In the genomic region with DNA sequence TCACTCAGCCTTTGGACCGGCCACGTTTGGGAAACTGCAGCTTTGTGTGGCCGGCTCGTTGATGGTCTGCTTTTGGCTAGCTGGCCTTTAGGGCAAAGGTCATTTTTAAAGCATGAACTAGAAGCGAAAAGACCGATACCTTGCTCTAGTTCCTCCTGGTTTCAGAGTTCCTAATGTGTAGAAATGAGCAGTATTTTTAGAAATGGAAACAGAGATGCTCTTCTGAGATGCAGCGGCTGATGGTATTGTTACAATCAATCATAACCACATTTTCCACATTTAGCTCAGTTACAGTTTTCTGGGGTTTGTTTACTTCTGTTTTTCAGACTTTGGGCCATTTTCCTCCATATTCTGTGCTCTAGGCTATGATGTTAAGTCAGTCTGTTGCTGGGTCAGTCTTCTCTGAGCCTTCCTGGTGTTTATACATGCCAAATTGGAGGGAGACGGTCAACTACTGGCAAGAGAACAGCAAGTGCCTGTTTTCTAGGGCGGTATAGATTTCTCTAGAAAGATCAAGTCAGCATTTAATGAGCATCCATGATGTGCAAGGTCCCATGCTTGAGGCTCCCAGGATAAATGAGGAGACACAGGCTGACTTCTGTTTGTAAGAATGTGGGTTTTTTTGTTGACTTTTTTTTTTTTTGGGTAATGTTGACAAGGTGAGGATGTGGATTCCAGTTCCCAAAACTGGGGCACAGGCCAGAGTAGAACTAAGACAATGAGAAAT, we compare ENCODE assay signal across 10 cellular contexts. TPM values are rescaled to one million over a fixed set of nuclear protein-coding genes. Genes with fewer than 3 reads are reported as not detected.
DNase-seq lines count a peak whose midpoint lies in the region; ATAC-seq lines count a peak whose summit lies in the region.
"Had no signal": no experiment of that assay in that cellular context is flagged by ENCODE, and none has a peak within 500 bp of the region (broad histone marks: within the 10 kb centered on the region; RNA-seq: fewer than 3 reads in every experiment).

No MANE protein-coding gene starts in this region.

- peak; percentile 32 for DNase-seq in activated CD8-positive, alpha-beta memory T cell treated with anti-CD3 and anti-CD28 coated beads for 24 hours
- no peak for DNase-seq in activated CD8-positive, alpha-beta memory T cell treated with anti-CD3 and anti-CD28 coated beads, Interleukin-2, amount 50 U/mL, for 4 hours
- no peak for DNase-seq in T-cell
- no peak for DNase-seq in NCI-H524 treated with DMSO at 0.1 percent for 48 hours (lab: John Stamatoyannopoulos, UW)
- no peak for DNase-seq in OCI-M2 (lab: John Stamatoyannopoulos, UW; ENCODE audit: unreplicated experiment)
- no peak for DNase-seq in NCI-H2029 (lab: John Stamatoyannopoulos, UW)
- DNase-seq: ACHN had no signal

- H3K4me3 Mint-ChIP-seq in T-cell, result no peak overlapping the region
- H3K4me3 Mint-ChIP-seq in stimulated activated naive CD8-positive, alpha-beta T cell treated with anti-CD3 and anti-CD28 coated beads, Interleukin-15, Interleukin-2, amounts not matched to agents 100 ng/mL and 50 ng/mL, for 24 hours, result no peak overlapping the region

- CTCF ChIA-PET in T-cell (lab: Charles Lee), result no interaction called here

- peak; percentile 94 for ATAC-seq in HG02885 (IDR thresholded peaks at IDR 0.05; ENCODE audit: poor library complexity, unreplicated experiment)
- ATAC-seq in T-cell (replicated peaks in 1 of 4), result no peak

- POLR2A ChIA-PET in T-cell (lab: Charles Lee), result no interaction called here

- H3K4me1 Mint-ChIP-seq in T-cell, result peaks cover 47 to 54% (median 49%) of the 10 kb centered on the region in 3 donors
- H3K4me1 Mint-ChIP-seq in stimulated activated naive CD8-positive, alpha-beta T cell treated with anti-CD3 and anti-CD28 coated beads, Interleukin-15, Interleukin-2, amounts not matched to agents 100 ng/mL and 50 ng/mL, for 24 hours (ENCODE audit: low read depth), result peaks cover 44% of the 10 kb centered on the region

- no peaks in the 10 kb centered on the region for H3K27me3 Mint-ChIP-seq in T-cell
- no peaks in the 10 kb centered on the region for H3K27me3 Mint-ChIP-seq in stimulated activated naive CD8-positive, alpha-beta T cell treated with anti-CD3 and anti-CD28 coated beads, Interleukin-15, Interleukin-2, amounts not matched to agents 100 ng/mL and 50 ng/mL, for 24 hours

- no peaks in the 10 kb centered on the region for H3K9me3 Mint-ChIP-seq in T-cell
- H3K9me3 Mint-ChIP-seq in stimulated activated naive CD8-positive, alpha-beta T cell treated with anti-CD3 and anti-CD28 coated beads, Interleukin-15, Interleukin-2, amounts not matched to agents 100 ng/mL and 50 ng/mL, for 24 hours, result no peaks in the 10 kb centered on the region
- H3K9me3 Mint-ChIP-seq: IgD-negative memory B cell had no signal

- peak overlapping the region; percentile 33 to 50 for H3K27ac Mint-ChIP-seq in T-cell
- peak overlapping the region; percentile 54 for H3K27ac Mint-ChIP-seq in stimulated activated naive CD8-positive, alpha-beta T cell treated with anti-CD3 and anti-CD28 coated beads, Interleukin-15, Interleukin-2, amounts not matched to agents 100 ng/mL and 50 ng/mL, for 24 hours

- peaks cover 56% of the 10 kb centered on the region for H3K36me3 Mint-ChIP-seq in T-cell
- peaks cover 49% of the 10 kb centered on the region for H3K36me3 Mint-ChIP-seq in stimulated activated naive CD8-positive, alpha-beta T cell treated with anti-CD3 and anti-CD28 coated beads, Interleukin-15, Interleukin-2, amounts not matched to agents 100 ng/mL and 50 ng/mL, for 24 hours (ENCODE audit: low read depth)

RNA-seq across cellular contexts. Expression of a gene that starts 28.0 kb away (rescaled TPM):
- 10 to 100 TPM; 46.3 to 93.1 (median 79.9) TPM for total RNA-seq in T-cell
